Comparison of ENCODE assay signal across 10 cellular contexts in genomic region chr5:97094579-97095317, GRCh38. TPM values are rescaled to one million over a fixed set of nuclear protein-coding genes. Genes with fewer than 3 reads are reported as not detected.
A peak's percentile ranks its signal among the peaks of the same experiment; 100 is the strongest.
DNase-seq lines count a peak whose midpoint lies in the region; ATAC-seq, FAIRE-seq and TF ChIP-seq lines count a peak whose summit lies in the region.
"Had no signal": no experiment of that assay in that cellular context is flagged by ENCODE, and none has a peak within 500 bp of the region (broad histone marks: within the 10 kb centered on the region; RNA-seq: fewer than 3 reads in every experiment).

No MANE protein-coding gene starts in this region.

- H3F3A ChIP-seq in GM23248 (ENCODE audit: insufficient read depth) = no peaks in the 10 kb centered on the region

- in situ Hi-C loops in GM23248 (cut with MboI) = no loop called here

- H3K36me3 ChIP-seq in GM23248 (ENCODE audit: low read depth) = no peaks in the 10 kb centered on the region
- H3K36me3 ChIP-seq in OCI-LY7 (ENCODE audit: insufficient read depth, low read length) = no peaks in the 10 kb centered on the region

- no peaks in the 10 kb centered on the region for H3K9me2 ChIP-seq in GM23248 (ENCODE audit: insufficient read depth)
- no peaks in the 10 kb centered on the region for H3K9me2 ChIP-seq in OCI-LY7 (ENCODE audit: insufficient read depth, low read length)

- H3K79me2 ChIP-seq in GM23248 (ENCODE audit: insufficient read depth) (no peaks in the 10 kb centered on the region), OCI-LY7 (ENCODE audit: insufficient read depth, low read depth, low read length) (no peaks in the 10 kb centered on the region)

- H4K20me1 ChIP-seq in GM23248 (ENCODE audit: insufficient read depth) (no peaks in the 10 kb centered on the region), OCI-LY7 (ENCODE audit: insufficient read depth, low read length) (no peaks in the 10 kb centered on the region)

- peaks cover 10% of the 10 kb centered on the region for H3K27me3 Mint-ChIP-seq in activated CD8-positive, alpha-beta T cell treated with anti-CD3 and anti-CD28 coated beads for 36 hours

- POLR2A ChIA-PET in activated CD8-positive, alpha-beta T cell treated with anti-CD3 and anti-CD28 coated beads for 36 hours (lab: Charles Lee) = interaction anchor here (1.1 to 1.6 kb wide), 3 partner anchors 28 to 375 kb away, joined by 3 to 5 read pairs (median 3); partner anchors contain the start of gene LIX1
- POLR2A ChIA-PET in OCI-LY7 (lab: Charles Lee) = interaction anchor here (0.6 to 1.1 kb wide), 3 partner anchors 9 to 403 kb away, joined by 3 read pairs; no protein-coding TSS in a partner anchor

- no peaks in the 10 kb centered on the region for H3K9me3 ChIP-seq in GM23248 (ENCODE audit: low read depth)
- H3K9me3 ChIP-seq in OCI-LY7 (ENCODE audit: low read length) = no peaks in the 10 kb centered on the region

- BruUV-seq in OCI-LY7 (replicated peaks; lab: Mats Ljungman, UMichigan) = no TSS peak

- H3K27ac ChIP-seq in GM23248 (no peak overlapping the region), OCI-LY7 (ENCODE audit: low read depth, low read length, poor library complexity, severe bottlenecking) (no peak overlapping the region)

- no peaks in the 10 kb centered on the region for H3K9me3 Mint-ChIP-seq in activated CD8-positive, alpha-beta T cell treated with anti-CD3 and anti-CD28 coated beads for 36 hours

- peak overlapping the region; percentile 26 for H3K27ac Mint-ChIP-seq in activated CD8-positive, alpha-beta T cell treated with anti-CD3 and anti-CD28 coated beads for 36 hours

- intact Hi-C loops in activated CD8-positive, alpha-beta T cell treated with anti-CD3 and anti-CD28 coated beads for 36 hours (cut with micrococcal nuclease) = no loop called here
- intact Hi-C loops in OCI-LY7 (cut with micrococcal nuclease; ENCODE audit: unreplicated experiment) = no loop called here

- DNase-seq in GM12892 (ENCODE audit: insufficient read length) (peak; percentile 34), HK-2 (ENCODE audit: unreplicated experiment) (no peak), GM23248 (no peak), HT-29 (ENCODE audit: low spot score) (no peak), OCI-LY7 (ENCODE audit: low spot score) (no peak)
- DNase-seq in activated CD8-positive, alpha-beta T cell treated with anti-CD3 and anti-CD28 coated beads for 36 hours = peak; percentile 63

- H3K4me1 Mint-ChIP-seq in activated CD8-positive, alpha-beta T cell treated with anti-CD3 and anti-CD28 coated beads for 36 hours (ENCODE audit: low read depth) = peaks cover 11% of the 10 kb centered on the region

- no peaks in the 10 kb centered on the region for H3K4me1 ChIP-seq in GM23248 (ENCODE audit: insufficient read depth)
- peaks cover 22% of the 10 kb centered on the region for H3K4me1 ChIP-seq in OCI-LY7 (ENCODE audit: insufficient read depth, low read length, poor library complexity, severe bottlenecking)

- no peak for TF ChIP-seq POLR2A in GM12892 (IDR thresholded peaks at IDR 0.05; ENCODE audit: low read depth, low read length)

- CTCF ChIA-PET in activated CD8-positive, alpha-beta T cell treated with anti-CD3 and anti-CD28 coated beads for 36 hours (lab: Charles Lee) = interaction anchor here (0.9 to 1.2 kb wide), 3 partner anchors 13 to 226 kb away, joined by 3 to 5 read pairs (median 5); no protein-coding TSS in a partner anchor
- CTCF ChIA-PET in OCI-LY7 (lab: Charles Lee; ENCODE audit: unreplicated experiment) = no interaction called here

- H3K27me3 ChIP-seq in GM23248 (replicated peaks; ENCODE audit: insufficient read depth) = peaks cover 47% of the 10 kb centered on the region

- TF ChIP-seq CTCF in activated CD8-positive, alpha-beta T cell treated with anti-CD3 and anti-CD28 coated beads for 36 hours (IDR thresholded peaks at IDR 0.05) = no peak
- no peak for TF ChIP-seq CTCF in OCI-LY7 (conservative IDR thresholded peaks at IDR 0.05; ENCODE audit: low read length)

- H3K9ac ChIP-seq in GM23248 = no peak overlapping the region

- H3K4me2 ChIP-seq in GM23248 (ENCODE audit: unreplicated experiment) (no peak overlapping the region), OCI-LY7 (ENCODE audit: low read length) (no peak overlapping the region)

- H3K4me3 Mint-ChIP-seq in activated CD8-positive, alpha-beta T cell treated with anti-CD3 and anti-CD28 coated beads for 36 hours = no peak overlapping the region

- H3K36me3 Mint-ChIP-seq in activated CD8-positive, alpha-beta T cell treated with anti-CD3 and anti-CD28 coated beads for 36 hours (ENCODE audit: low read depth) = no peaks in the 10 kb centered on the region

- no peak overlapping the region for H2AFZ ChIP-seq in GM23248
- no peak overlapping the region for H2AFZ ChIP-seq in OCI-LY7 (ENCODE audit: low read length)

- peak; percentile 94 for FAIRE-seq in GM12892 (lab: Jason Lieb, UNC)
- FAIRE-seq: TTC549 had no signal

- WGBS in GM23248 (ENCODE audit: low coverage in 1 of 2, low lambda C conversion rate in 2 of 2, missing lambda C conversion rate in 2 of 2), 2 experiments = 87 to 94% methylated on average over 8 of the region's 8 CpGs

- H3K4me3 ChIP-seq in GM23248 = no peak overlapping the region
- no peak overlapping the region for H3K4me3 ChIP-seq in OCI-LY7 (ENCODE audit: low read depth, low read length, poor library complexity, severe bottlenecking)

- peak; percentile 97 for ATAC-seq in GM19397 (IDR thresholded peaks at IDR 0.05; ENCODE audit: unreplicated experiment)
- peak; percentile 99 for ATAC-seq in HG03064 (IDR thresholded peaks at IDR 0.05; ENCODE audit: low read depth, unreplicated experiment)
- peak; percentile 97 for ATAC-seq in activated CD8-positive, alpha-beta T cell treated with anti-CD3 and anti-CD28 coated beads for 36 hours

RNA-seq across cellular contexts. Expression of gene LIX1, which starts 47.7 kb away (rescaled TPM):
- not detected for polyA plus RNA-seq in GM12892 (2012; ENCODE audit: missing spikeins)
- not detected for total RNA-seq in activated CD8-positive, alpha-beta T cell treated with anti-CD3 and anti-CD28 coated beads for 36 hours
- total RNA-seq in GM23248 (2014; rRNA removed; shearing (Covaris generic)) = not detected in 2 replicates
- 0.05 TPM in 1 of 2 replicates, not detected in the other for polyA plus RNA-seq in GM23248 (2016; fragmentation: Nextera tagmentation; extraction: Ambion mirVana)
- total RNA-seq in HT-29 (2014; rRNA removed; shearing (Covaris generic)) = not detected in 2 replicates
- 0.18 and 0.44 TPM in 2 replicates for total RNA-seq in OCI-LY7 (2014; rRNA removed; shearing (Covaris generic))
- total RNA-seq in OCI-LY7 (2022) = not detected in 2 replicates
- total RNA-seq: dermis microvascular lymphatic vessel endothelial cell had no signal

Comparison
In these comparisons a context has a peak if more than half of its experiments do, and no peak if none do; other contexts are left out.
1. DNase-seq: peak in GM12892 (single experiment) and activated CD8-positive, alpha-beta T cell treated with anti-CD3 and anti-CD28 coated beads for 36 hours (single experiment); none in HK-2 (single experiment), GM23248 (single experiment), HT-29 (single experiment) and OCI-LY7 (single experiment).
2. Peak in every context shown above with its lines, with median percentiles within 50 percentile points of each other: ATAC-seq.